8 cellular contexts compared by ENCODE assay signal in the genomic region with DNA sequence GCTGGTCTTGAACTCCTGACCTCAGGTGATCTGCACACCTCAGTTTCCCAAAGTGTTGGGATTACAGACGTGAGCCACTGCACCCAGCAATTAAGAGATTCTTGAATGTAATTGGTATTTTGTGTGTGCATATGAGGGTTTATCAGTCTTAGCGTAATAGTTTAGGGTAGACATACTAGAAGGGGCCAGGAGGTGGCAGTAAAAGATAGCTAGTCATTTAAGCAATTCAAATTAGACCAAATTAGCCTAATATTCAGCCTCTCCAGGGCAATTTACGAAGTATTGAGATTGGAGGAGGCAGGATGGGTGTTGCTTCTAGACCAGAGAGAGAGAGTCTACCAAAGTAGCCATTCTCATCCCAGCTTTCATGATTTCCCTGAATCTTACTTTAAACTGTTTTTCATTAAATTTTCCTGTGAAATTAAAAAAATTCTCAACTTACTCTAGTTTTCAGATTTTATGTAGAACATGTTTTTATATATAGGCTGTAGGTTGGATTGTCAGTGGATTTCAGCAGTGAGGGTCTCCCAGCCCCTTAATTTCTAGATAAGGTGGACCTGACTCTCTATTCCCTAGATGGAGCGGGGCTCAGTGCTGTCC.
DNase-seq lines count a peak whose midpoint lies in the region; ATAC-seq, FAIRE-seq and TF ChIP-seq lines count a peak whose summit lies in the region.

No MANE protein-coding gene starts in this region.

- H3K9me3 ChIP-seq in gastrocnemius medialis = no peaks in the 10 kb centered on the region

- DNase-seq in AG09319 (ENCODE audit: extremely low read depth, low read depth) (peak; percentile 27), NCI-H2029 (lab: John Stamatoyannopoulos, UW) (peak; percentile 41), foreskin melanocyte (peak; percentile 72), gastrocnemius medialis (no peak)
- no peak for DNase-seq in NK-92 treated with Interleukin-12 subunit alpha and Interleukin-12 subunit beta, amount 100 ng/mL, for 24 hours (lab: John Stamatoyannopoulos, UW)

- H3K27ac ChIP-seq in gastrocnemius medialis = no peak overlapping the region

- in situ Hi-C loops in gastrocnemius medialis (cut with MboI; ENCODE audit: low sequenced_read_pairs in 4 of 4) = no loop called here

- FAIRE-seq in TTC549 (lab: Jason Lieb, UNC) = peak; percentile 84

- TF ChIP-seq POLR2A in gastrocnemius medialis (IDR thresholded peaks at IDR 0.05) = no peak

- no peaks in the 10 kb centered on the region for H3K4me1 ChIP-seq in gastrocnemius medialis

- no peaks in the 10 kb centered on the region for H3K27me3 ChIP-seq in gastrocnemius medialis

- TF ChIP-seq CTCF in AG09319 (IDR thresholded peaks at IDR 0.05; ENCODE audit: low read depth, low read length) (peak; percentile 68), GM12872 (IDR thresholded peaks at IDR 0.05; ENCODE audit: insufficient read depth, low read depth, low read length) (peak; percentile 47; the same call in 2 of the 3 replicates), gastrocnemius medialis (IDR thresholded peaks at IDR 0.05 in 4 of 5, conservative IDR thresholded peaks at IDR 0.05 in 1 of 5) (peak in 4 of 5 experiments; percentile 15 to 30 (median 20))

- intact Hi-C loops in gastrocnemius medialis (cut with DNase I; ENCODE audit: low total_unique reads) = no loop called here

- no peak for ATAC-seq in gastrocnemius medialis
- ATAC-seq in GM21390 (IDR thresholded peaks at IDR 0.05; ENCODE audit: unreplicated experiment) = no peak

- H3K36me3 ChIP-seq in gastrocnemius medialis = no peaks in the 10 kb centered on the region

- no peak overlapping the region for H3K4me3 ChIP-seq in gastrocnemius medialis

Comparison
In these comparisons a context has a peak if more than half of its experiments do, and no peak if none do; other contexts are left out.
1. DNase-seq: peak in AG09319 (single experiment), NCI-H2029 (single experiment) and foreskin melanocyte (single experiment); none in gastrocnemius medialis (0 of 2) and NK-92 treated with Interleukin-12 subunit alpha and Interleukin-12 subunit beta, amount 100 ng/mL, for 24 hours (single experiment).
2. Peak in every context shown above with its lines, with median percentiles within 50 percentile points of each other: CTCF ChIP-seq.